In genomic region chr10:133379152-133379800, GRCh38 we compare ENCODE assay signal across 8 cellular contexts. TPM values are rescaled to one million over a fixed set of nuclear protein-coding genes. Genes with fewer than 3 reads are reported as not detected.
DNase-seq lines count a peak whose midpoint lies in the region; ATAC-seq, FAIRE-seq and TF ChIP-seq lines count a peak whose summit lies in the region.

PAOX (plus strand) TSS chr10:133379262; CDS start chr10:133379317, 55 bp downstream.

- no peak for FAIRE-seq in GM12878 (lab: Jason Lieb, UNC)

- peak within 1 kb of the TSS; percentile 70 for H3K9ac ChIP-seq in GM12878 (ENCODE audit: control insufficient read depth, insufficient read depth, low read length)

- SMC1A ChIA-PET in GM12878 (lab: Charles Lee; ENCODE audit: uncharacterized antibody, unreplicated experiment) = interaction anchor here (1.3 to 1.5 kb wide), 2 partner anchors 9 to 18 kb away, joined by 3 to 5 read pairs; no protein-coding TSS in a partner anchor

- no peaks in the 10 kb centered on the region for H4K20me1 ChIP-seq in GM12878 (ENCODE audit: control insufficient read depth, insufficient read depth)

- H2AFZ ChIP-seq in GM12878 (ENCODE audit: control insufficient read depth, low read depth, low read length) = peak within 1 kb of the TSS; percentile 90

- peak within 1 kb of the TSS; percentile 48; the same call in 1 of the 2 replicates for H3K27ac ChIP-seq in GM12878 (ENCODE audit: control insufficient read depth, insufficient read depth)

- H3K4me3 ChIP-seq in GM12878 = peak within 1 kb of the TSS; percentile 85

- CTCF ChIA-PET in GM12878 (lab: Yijun Ruan, JAX) = interaction anchor here (0.5 to 1.5 kb wide), 2 partner anchors 10 to 63 kb away, joined by 3 to 4 read pairs; no protein-coding TSS in a partner anchor

- H3K9me3 ChIP-seq in GM12878 (replicated peaks; ENCODE audit: control insufficient read depth, insufficient read depth, low read length) = no peaks in the 10 kb centered on the region

- TF ChIP-seq EP300 in GM12878 (IDR thresholded peaks at IDR 0.05; ENCODE audit: borderline replicate concordance in 1 of 2, control insufficient read depth in 1 of 2, low read depth in 2 of 2, low read length in 2 of 2) = no peak

- DNase-seq in AG08396 (ENCODE audit: low spot score) (peak; percentile 94), SW480 (ENCODE audit: low spot score) (peak; percentile 49), GM12878 (ENCODE audit: low read depth, low spot score) (no peak), hypothalamus (lab: John Stamatoyannopoulos, UW) (peak in 39 of 51 donors; percentile 7 to 82 (median 55)), sciatic nerve (ENCODE audit: low spot score) (peak; percentile 89), NCI-H2107 treated with DMSO at 0.1 percent for 48 hours (lab: John Stamatoyannopoulos, UW; ENCODE audit: unreplicated experiment) (no peak)

- H3K4me2 ChIP-seq in GM12878 (ENCODE audit: control insufficient read depth, insufficient read depth) = peak within 1 kb of the TSS; percentile 98

- H3K4me1 ChIP-seq in GM12878 (ENCODE audit: control insufficient read depth, insufficient read depth, low read length) = peaks cover 9% of the 10 kb centered on the region

- POLR2A ChIA-PET in GM12878 (lab: Charles Lee) = interaction anchor here (0.6 to 3.1 kb wide), 3 partner anchors 10 to 22 kb away, joined by 5 to 31 read pairs (median 5); partner anchors contain the start of gene FUOM

- TF ChIP-seq RAD21 in GM12878 (IDR thresholded peaks at IDR 0.05; ENCODE audit: insufficient read depth, low read depth, low read length) = no peak

- no TSS peak for BruUV-seq in GM12878 (replicated peaks; lab: Mats Ljungman, UMichigan)

- H3K36me3 ChIP-seq in GM12878 (ENCODE audit: control insufficient read depth in 2 of 2, insufficient read depth in 2 of 2, low read length in 1 of 2) = no peaks in the 10 kb centered on the region

- peak; percentile 64 for TF ChIP-seq POLR2A in GM12878 (IDR thresholded peaks at IDR 0.05; ENCODE audit: low read depth, low read length)

- RAD21 ChIA-PET in GM12878 (lab: Charles Lee; ENCODE audit: unreplicated experiment) = interaction anchor here (0.5 to 3.8 kb wide), 4 partner anchors 8 to 807 kb away, joined by 3 to 13 read pairs (median 6); no protein-coding TSS in a partner anchor

- H3K79me2 ChIP-seq in GM12878 (ENCODE audit: control insufficient read depth, insufficient read depth, low read length) = peaks cover 3% of the 10 kb centered on the region; the same call in 1 of the 2 replicates

- no peaks in the 10 kb centered on the region for H3K27me3 ChIP-seq in GM12878 (replicated peaks in 1 of 2; ENCODE audit: control insufficient read depth in 2 of 2, insufficient read depth in 2 of 2, low read length in 1 of 2)

- intact Hi-C loops in GM12878 (cut with micrococcal nuclease; ENCODE audit: unreplicated experiment) = no loop called here
- intact Hi-C loops in sciatic nerve (cut with DNase I) = no loop called here

- in situ Hi-C loops in GM12878 (cut with MboI) = no loop called here

- ATAC-seq in GM18873 (IDR thresholded peaks at IDR 0.05; ENCODE audit: low FRiP score, unreplicated experiment) = peak; percentile 41
- peak; percentile 51 for ATAC-seq in HG03097 (IDR thresholded peaks at IDR 0.05; ENCODE audit: low FRiP score, unreplicated experiment)
- peak; percentile 79 for ATAC-seq in GM12878
- ATAC-seq in sciatic nerve = peak; percentile 66

- under 1% methylated on average over 38 of the region's 78 CpGs for WGBS in GM12878 (ENCODE audit: insufficient coverage, insufficient replicate concordance, low lambda C conversion rate, missing lambda C conversion rate)

- TF ChIP-seq CTCF in GM12878 (IDR thresholded peaks at IDR 0.05 in 2 of 3, conservative IDR thresholded peaks at IDR 0.05 in 1 of 3; ENCODE audit: control insufficient read depth in 2 of 3, extremely low read depth in 1 of 3, insufficient read depth in 1 of 3, low read depth in 3 of 3, low read length in 3 of 3) = no peak

TF ChIP-seq in GM12878, 131 proteins besides CTCF, POLR2A, EP300 and RAD21 (continues in another document):
- TF ChIP-seq BHLHE40 (IDR thresholded peaks at IDR 0.05; ENCODE audit: borderline replicate concordance in 1 of 2, low read depth in 2 of 2, low read length in 1 of 2) (peak in 1 of 2 experiments; percentile 53; a peak in 1 of 4 replicates), EGR1 (IDR thresholded peaks at IDR 0.05; ENCODE audit: borderline replicate concordance in 1 of 2, low read depth in 2 of 2, low read length in 2 of 2) (peak in 1 of 2 experiments; percentile 39; a peak in 1 of 3 replicates), USF1 (IDR thresholded peaks at IDR 0.05; ENCODE audit: borderline replicate concordance, extremely low read length, insufficient read depth, low read depth, low read length) (no peak), RUNX3 (IDR thresholded peaks at IDR 0.05; ENCODE audit: low read length) (no peak), NBN (IDR thresholded peaks at IDR 0.05) (no peak), SMARCA5 (IDR thresholded peaks at IDR 0.05) (0 out of 2 replicates have a peak, but pooled peaks have one; percentile 46), JUND (IDR thresholded peaks at IDR 0.05; ENCODE audit: low read depth, low read length) (no peak), GABPA (IDR thresholded peaks at IDR 0.05; ENCODE audit: low read depth) (no peak), CEBPZ (IDR thresholded peaks at IDR 0.05; ENCODE audit: low read depth, low read length) (no peak), IRF4 (IDR thresholded peaks at IDR 0.05; ENCODE audit: low read depth, low read length) (no peak), ZBED1 (IDR thresholded peaks at IDR 0.05; ENCODE audit: borderline replicate concordance) (no peak), ETV6 (conservative IDR thresholded peaks at IDR 0.05 in 1 of 2, IDR thresholded peaks at IDR 0.05 in 1 of 2; ENCODE audit: borderline replicate concordance in 1 of 2, low read depth in 1 of 2) (no peak), STAT1 (conservative IDR thresholded peaks at IDR 0.05) (no peak), DPF2 (IDR thresholded peaks at IDR 0.05) (peak; percentile 77), POU2F2 (IDR thresholded peaks at IDR 0.05; ENCODE audit: borderline replicate concordance, low read depth, low read length) (no peak), CBX3 (IDR thresholded peaks at IDR 0.05; ENCODE audit: borderline replicate concordance, low read depth) (no peak)

RNA-seq across cellular contexts. Expression of gene PAOX, which starts in this region (rescaled TPM):
- 12.1 and 14.7 TPM in 2 replicates for total RNA-seq in GM12878 (2013; cell fraction: nucleolus; rRNA removed)
- total RNA-seq in GM12878 (2014; rRNA removed) (11.7 and 13.8 TPM in 2 replicates), GM12878 (2014; rRNA removed; fragmentation: Illumina TruSeq; extraction: Trizol) (5.5 and 7.2 TPM in 2 replicates), GM12878 (2021) (14.4 and 16.1 TPM in 2 replicates), sciatic nerve (9.6 TPM)
- polyA plus RNA-seq in GM12878 (2011; ENCODE audit: low read depth) = 2.5 TPM
- polyA plus RNA-seq in GM12878 (2011; rRNA removed) (4.3 and 4.7 TPM in 2 replicates), GM12878 (2014; fragmentation: Illumina TruSeq; extraction: Trizol) (2.2 and 4.1 TPM in 2 replicates), GM12878 (2014; fragmentation: Nextera tagmentation; extraction: Ambion mirVana) (1 to 10 TPM; 1.2 to 4.9 TPM), GM12878 (2014; rRNA removed) (15.1 and 16.1 TPM in 2 replicates), GM12878 (2016; fragmentation: Nextera tagmentation; extraction: Ambion mirVana) (10 to 100 TPM; 20.5 to 22.2 TPM)
- 6.5 and 7.6 TPM in 2 replicates for polyA plus RNA-seq in GM12878 (2011; cell fraction: cytosol; rRNA removed)
- 9.9 and 13.2 TPM in 2 replicates for polyA plus RNA-seq in GM12878 (2011; cell fraction: nucleus; rRNA removed)
- 7.4 and 8.3 TPM in 2 replicates for polyA plus RNA-seq in GM12878 (2012)
- 3.2 and 9.8 TPM in 2 replicates for polyA minus RNA-seq in GM12878 (2011; rRNA and poly(A)+ RNA removed)
- polyA minus RNA-seq in GM12878 (2011; cell fraction: cytosol; rRNA and poly(A)+ RNA removed) = 2.8 and 3.9 TPM in 2 replicates
- polyA minus RNA-seq in GM12878 (2011; cell fraction: nucleus; rRNA and poly(A)+ RNA removed) = 5.4 and 5.7 TPM in 2 replicates

Comparison
In these comparisons a context has a peak if more than half of its experiments do, and no peak if none do; other contexts are left out.
1. DNase-seq: peak in AG08396 (single experiment), SW480 (single experiment), hypothalamus (39 of 51) and sciatic nerve (single experiment); none in GM12878 (single experiment) and NCI-H2107 treated with DMSO at 0.1 percent for 48 hours (single experiment).
2. Peak in every context shown above with its lines, with median percentiles within 50 percentile points of each other: ATAC-seq.